15 cellular contexts compared by ENCODE assay signal in genomic region chr18:77407733-77408132, GRCh38.
"Had no signal": no experiment of that assay in that cellular context is flagged by ENCODE, and none has a peak within 500 bp of the region (broad histone marks: within the 10 kb centered on the region; RNA-seq: fewer than 3 reads in every experiment).

No MANE protein-coding gene starts in this region.

- DNase-seq: activated CD4-positive, alpha-beta memory T cell treated with anti-CD3 and anti-CD28 coated beads for 36 hours; activated gamma-delta T cell; activated T-cell treated with anti-CD3 and anti-CD28 coated beads, Interleukin-2, amount 50 U/mL, for 48 hours; amygdala; cerebellar nuclear complex; dorsolateral prefrontal cortex; islet precursor cell; left lung; psoas muscle; stimulated activated CD4-positive, alpha-beta T cell treated with anti-CD3 and anti-CD28 coated beads, Interleukin-12 subunit alpha, Interleukin-12 subunit beta, amount 100 ng/mL, for 4 hours; stimulated activated naive CD8-positive, alpha-beta T cell treated with anti-CD3 and anti-CD28 coated beads, Interleukin-15, Interleukin-2, amounts not matched to agents 100 U/mL and 50 U/mL, for 24 hours; upper lobe of left lung had no signal

- H3K27me3 ChIP-seq: dorsolateral prefrontal cortex, left lung, upper lobe of left lung had no signal

- H3K4me3 ChIP-seq: dorsolateral prefrontal cortex, left lung, psoas muscle, upper lobe of left lung had no signal

- H3K27ac ChIP-seq: dorsolateral prefrontal cortex, left lung, psoas muscle, upper lobe of left lung had no signal

- ATAC-seq: esophagus mucosa; left lung; natural killer cell treated with Interleukin-12 subunit alpha and Interleukin-12 subunit beta and Interleukin-15 and Interleukin-18, amount 100 ng/mL, for 72 hours; psoas muscle; sciatic nerve; stimulated activated naive CD8-positive, alpha-beta T cell treated with anti-CD3 and anti-CD28 coated beads, Interleukin-15, Interleukin-2, amounts not matched to agents 100 U/mL and 50 U/mL, for 24 hours had no signal

- H3K36me3 ChIP-seq: left lung, upper lobe of left lung had no signal

- H3K9me3 ChIP-seq: left lung, psoas muscle, upper lobe of left lung had no signal

- H3K4me1 ChIP-seq: left lung, psoas muscle, upper lobe of left lung had no signal
